10 cellular contexts compared by ENCODE assay signal in the genomic region with DNA sequence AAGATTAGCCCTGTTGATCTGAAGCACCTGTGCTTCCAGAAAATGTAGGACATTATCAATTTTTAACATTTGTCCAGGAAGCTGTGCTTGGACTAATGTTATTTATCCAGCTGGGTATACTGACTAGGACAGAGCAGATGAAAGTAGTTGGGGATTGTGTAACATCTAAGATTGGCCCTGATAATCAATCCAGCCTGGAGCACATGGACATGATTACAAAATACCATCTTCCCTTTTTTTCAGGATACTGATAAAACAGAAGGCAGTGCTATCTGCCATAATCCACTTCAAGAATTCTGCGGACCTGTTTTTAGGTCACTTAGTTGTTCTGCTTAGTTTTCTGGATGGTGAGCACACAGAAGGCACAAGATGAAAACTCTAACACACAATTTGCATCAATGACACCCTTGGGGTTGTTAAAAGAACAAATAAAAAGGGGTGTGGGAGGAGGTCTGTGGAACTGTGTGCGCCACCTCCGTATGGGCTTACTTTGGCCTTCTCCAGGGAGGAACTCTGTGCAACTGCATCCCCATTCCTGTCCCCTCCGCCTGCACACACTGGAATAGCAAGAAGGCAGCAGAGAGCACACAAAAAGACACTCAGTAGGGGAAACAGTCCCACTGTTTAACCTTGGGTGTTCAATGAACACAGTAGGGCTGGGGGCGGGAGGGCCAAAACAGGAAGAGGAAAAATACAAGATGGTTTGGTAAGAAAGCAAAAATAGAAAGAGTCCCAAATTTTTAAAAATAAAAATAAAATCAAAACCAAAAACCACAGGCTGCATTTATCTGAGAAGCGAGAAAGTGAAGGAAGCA. TPM values are rescaled to one million over a fixed set of nuclear protein-coding genes. Genes with fewer than 3 reads are reported as not detected.
DNase-seq lines count a peak whose midpoint lies in the region; ATAC-seq, FAIRE-seq and TF ChIP-seq lines count a peak whose summit lies in the region.
"Had no signal": no experiment of that assay in that cellular context is flagged by ENCODE, and none has a peak within 500 bp of the region (broad histone marks: within the 10 kb centered on the region; RNA-seq: fewer than 3 reads in every experiment).

No MANE protein-coding gene starts in this region.

- no peak overlapping the region for H2BK5ac ChIP-seq in H1 (ENCODE audit: low read depth, low read length)

- no peak for FAIRE-seq in H1 (lab: Jason Lieb, UNC)

- no peak overlapping the region; a peak in 1 of 4 replicates for H3K4me2 ChIP-seq in H1 (ENCODE audit: insufficient read depth in 1 of 2, low read depth in 2 of 2, low read length in 2 of 2)

- no peak overlapping the region for H4K91ac ChIP-seq in H1 (replicated peaks; ENCODE audit: insufficient read length, low read length)

- H3K23me2 ChIP-seq in H1 (ENCODE audit: low read depth, low read length): no peaks in the 10 kb centered on the region

- CTCF ChIA-PET in AG04450 (lab: Charles Lee) (interaction anchor here (1.6 kb wide), 1 partner anchor 364 kb away, joined by 4 read pairs; no protein-coding TSS in a partner anchor), H1 (lab: Charles Lee; ENCODE audit: partially characterized antibody) (no interaction called here)

- no peak overlapping the region for H2BK20ac ChIP-seq in H1 (ENCODE audit: low read length)

- no peak overlapping the region for H4K5ac ChIP-seq in H1 (ENCODE audit: insufficient read length, low read depth, low read length)

- no peak for TF ChIP-seq RAD21 in H1 (IDR thresholded peaks at IDR 0.05 in 1 of 2, conservative IDR thresholded peaks at IDR 0.05 in 1 of 2; ENCODE audit: low read depth in 2 of 2, low read length in 2 of 2)

- no peaks in the 10 kb centered on the region for H4K20me1 ChIP-seq in H1 (replicated peaks in 1 of 2; ENCODE audit: control insufficient read depth in 1 of 2, insufficient read depth in 2 of 2, low read length in 2 of 2)

- WGBS in H1 (ENCODE audit: extremely low coverage in 1 of 2, insufficient coverage in 1 of 2, insufficient read length in 1 of 2, insufficient replicate concordance in 2 of 2, low coverage in 1 of 2, low lambda C conversion rate in 2 of 2, missing lambda C conversion rate in 1 of 2), 2 experiments: 78% methylated on average over 6 of the region's 6 CpGs; no CpG with 5 or more reads in 1 of the 2 experiments

- H3K9ac ChIP-seq in H1 (replicated peaks in 1 of 4; ENCODE audit: extremely low read depth in 1 of 4, low read depth in 3 of 4, low read length in 3 of 4) (no peak overlapping the region), muscle layer of colon (ENCODE audit: low read length) (no peak overlapping the region)

- TF ChIP-seq POLR2A in H1 (IDR thresholded peaks at IDR 0.05; ENCODE audit: control extremely low read depth in 1 of 2, low read depth in 2 of 2, low read length in 2 of 2): no peak

- ATAC-seq in GM21576 (IDR thresholded peaks at IDR 0.05; ENCODE audit: unreplicated experiment) (no peak), HG02571 (IDR thresholded peaks at IDR 0.05; ENCODE audit: unreplicated experiment) (no peak)

- no peaks in the 10 kb centered on the region for H3K79me1 ChIP-seq in H1 (ENCODE audit: low read depth, low read length)

- H2BK15ac ChIP-seq in H1 (ENCODE audit: low read length): no peak overlapping the region

- no peak overlapping the region for H3K14ac ChIP-seq in H1 (ENCODE audit: insufficient read length)

- no peak overlapping the region for H3K4ac ChIP-seq in H1 (replicated peaks; ENCODE audit: insufficient read length, low read depth, low read length)

- TF ChIP-seq CTCF in AG04450 (IDR thresholded peaks at IDR 0.05; ENCODE audit: low read depth, low read length) (no peak), H1 (IDR thresholded peaks at IDR 0.05; ENCODE audit: control extremely low read depth in 1 of 3, insufficient read depth in 1 of 3, low read depth in 1 of 3, low read length in 3 of 3) (no peak)

- H3K27me3 ChIP-seq in AG04450 (ENCODE audit: control insufficient read depth, insufficient read depth, low read length): no peaks in the 10 kb centered on the region
- no peaks in the 10 kb centered on the region for H3K27me3 ChIP-seq in H1 (replicated peaks in 1 of 4; ENCODE audit: control insufficient read depth in 3 of 4, extremely low read depth in 1 of 4, insufficient read depth in 3 of 4, low read length in 3 of 4)
- no peaks in the 10 kb centered on the region for H3K27me3 ChIP-seq in muscle layer of colon (ENCODE audit: control insufficient read depth in 1 of 2, insufficient read depth in 2 of 2, low read length in 2 of 2)

- H3K27ac ChIP-seq in AG04450 (ENCODE audit: low read depth, low read length) (peak overlapping the region; percentile 94), H1 (ENCODE audit: low read depth, low read length) (no peak overlapping the region), muscle layer of colon (ENCODE audit: low read depth, low read length) (peak overlapping the region; percentile 88)

- no peak overlapping the region for H2BK12ac ChIP-seq in H1 (ENCODE audit: low read depth, low read length)

- TF ChIP-seq EP300 in H1 (IDR thresholded peaks at IDR 0.05; ENCODE audit: borderline replicate concordance in 1 of 2, low read depth in 2 of 2, low read length in 2 of 2): no peak

- no peak overlapping the region for H4K8ac ChIP-seq in H1 (ENCODE audit: extremely low read depth, insufficient read depth, low read length)

- H2BK120ac ChIP-seq in H1 (replicated peaks; ENCODE audit: low read depth, low read length): no peak overlapping the region

- no peak overlapping the region for H2AK5ac ChIP-seq in H1 (ENCODE audit: low read depth, low read length)

- no peak overlapping the region for H3K23ac ChIP-seq in H1 (ENCODE audit: insufficient read length)

- peak overlapping the region; percentile 74; the same call in 1 of the 2 replicates for H2AFZ ChIP-seq in H1 (ENCODE audit: low read length)

- H3K18ac ChIP-seq in H1 (ENCODE audit: extremely low read depth, low read length): peak overlapping the region; percentile 17; the same call in 1 of the 2 replicates

- POLR2A ChIA-PET in AG04450 (lab: Yijun Ruan, JAX) (interaction anchor here (3.1 kb wide), 1 partner anchor 30 kb away, joined by 16 read pairs; the partner anchor contains the start of gene DUSP6), H1 (lab: Charles Lee; ENCODE audit: partially characterized antibody) (interaction anchor here (0.8 to 5.2 kb wide), 3 partner anchors 10 to 31 kb away, joined by 3 to 29 read pairs (median 6); partner anchors contain the start of gene DUSP6)

- H3K56ac ChIP-seq in H1 (replicated peaks; ENCODE audit: insufficient read length, low read depth, low read length): no peak overlapping the region

- H3K4me1 ChIP-seq in H1 (replicated peaks in 1 of 4; ENCODE audit: control insufficient read depth in 3 of 4, insufficient read depth in 4 of 4, low read length in 3 of 4) (peaks cover 2 to 18% (median 10%) of the 10 kb centered on the region in 4 experiments; a peak in 6 of 7 replicates), muscle layer of colon (ENCODE audit: insufficient read depth, low read length) (peaks cover 23% of the 10 kb centered on the region)

- H3K9me3 ChIP-seq in AG04450 (ENCODE audit: control insufficient read depth, insufficient read depth, low read length): no peaks in the 10 kb centered on the region
- no peaks in the 10 kb centered on the region for H3K9me3 ChIP-seq in H1 (ENCODE audit: insufficient read depth in 2 of 2, low read depth in 1 of 2, low read length in 1 of 2)
- no peaks in the 10 kb centered on the region for H3K9me3 ChIP-seq in muscle layer of colon (ENCODE audit: low read length)

- no peaks in the 10 kb centered on the region for H3K36me3 ChIP-seq in H1 (ENCODE audit: control insufficient read depth in 2 of 4, insufficient read depth in 4 of 4, low read length in 3 of 4)
- no peaks in the 10 kb centered on the region for H3K36me3 ChIP-seq in muscle layer of colon (ENCODE audit: insufficient read depth, low read length)

- H3K4me3 ChIP-seq in AG04450 (ENCODE audit: low read depth, low read length): no peak overlapping the region
- H3K4me3 ChIP-seq in H1 (ENCODE audit: extremely low read depth in 1 of 4, insufficient read depth in 2 of 4, low read depth in 3 of 4, low read length in 4 of 4): no peak overlapping the region
- H3K4me3 ChIP-seq in muscle layer of colon (ENCODE audit: low read depth in 1 of 2, low read length in 2 of 2): peak overlapping the region in 1 of 2 donors; percentile 7

- H3K79me2 ChIP-seq in H1 (ENCODE audit: control insufficient read depth in 1 of 2, insufficient read depth in 2 of 2, low read length in 2 of 2): no peaks in the 10 kb centered on the region

- DNase-seq in AG04450 (ENCODE audit: low read depth, low spot score) (no peak), MV-4-11 (lab: John Stamatoyannopoulos, UW) (peak; percentile 61), H1 (ENCODE audit: low read depth in 1 of 2, low spot score in 2 of 2) (no peak), NCI-H2196 (lab: John Stamatoyannopoulos, UW; ENCODE audit: unreplicated experiment) (no peak), NCI-H510A (lab: John Stamatoyannopoulos, UW) (no peak)
- DNase-seq: NCI-H1930; stimulated activated CD4-positive, alpha-beta T cell treated with anti-CD3 and anti-CD28 coated beads, Interleukin-2, amount 100 ng/mL, for 24 hours had no signal

TF ChIP-seq in H1, 55 proteins besides CTCF, POLR2A, EP300 and RAD21 (continues in another document):
- TF ChIP-seq TAF7 (optimal IDR thresholded peaks at IDR 0.05; ENCODE audit: borderline replicate concordance, low read depth, low read length) (no peak), CTBP2 (IDR thresholded peaks at IDR 0.05; ENCODE audit: borderline replicate concordance, insufficient read depth, insufficient read length, low read length) (no peak), JUN (IDR thresholded peaks at IDR 0.05; ENCODE audit: low read depth, low read length) (no peak), TEAD4 (IDR thresholded peaks at IDR 0.05; ENCODE audit: low read depth, low read length) (no peak), MAFK (IDR thresholded peaks at IDR 0.05; ENCODE audit: low read depth, low read length) (no peak), RXRA (IDR thresholded peaks at IDR 0.05; ENCODE audit: insufficient read depth, low read depth, low read length) (no peak), CBX5 (IDR thresholded peaks at IDR 0.05; ENCODE audit: low read depth, low read length) (no peak), TCF12 (IDR thresholded peaks at IDR 0.05; ENCODE audit: low read depth, low read length) (no peak), SP4 (IDR thresholded peaks at IDR 0.05; ENCODE audit: low read length) (no peak)

RNA-seq across cellular contexts. Expression of gene DUSP6, which starts 31.1 kb away (rescaled TPM):
- polyA plus RNA-seq in AG04450 (2011; rRNA removed): 27.9 and 32.0 TPM in 2 replicates
- 59.0 and 104 TPM in 2 replicates for polyA minus RNA-seq in AG04450 (2011; rRNA and poly(A)+ RNA removed)
- total RNA-seq in H1 (2021; fragmentation: NEBNext Ultra II Directional; extraction: Animal tissue kit (Norgen Biotek cat#: 25700)): 152 and 179 TPM in 2 replicates
- polyA plus RNA-seq in H1 (2011; rRNA removed): 99.3 and 101 TPM in 2 replicates
- 57.6 TPM for polyA plus RNA-seq in H1 (2011; cell fraction: cytosol; rRNA removed)
- 123 TPM for polyA plus RNA-seq in H1 (2011; cell fraction: nucleus; rRNA removed)
- 77.6 to 104 TPM (median 87.6 TPM) in 4 replicates for polyA plus RNA-seq in H1 (2012, experiment 1 of 2)
- polyA plus RNA-seq in H1 (2012, experiment 2 of 2): 27.9 TPM
- 87.7 TPM for polyA plus RNA-seq in H1 (2013, experiment 1 of 2)
- polyA plus RNA-seq in H1 (2013, experiment 2 of 2): 97.5 TPM
- 148 and 173 TPM in 2 replicates for polyA minus RNA-seq in H1 (2011; rRNA and poly(A)+ RNA removed)
- 65.2 TPM for polyA minus RNA-seq in H1 (2011; cell fraction: cytosol; rRNA and poly(A)+ RNA removed)
- polyA minus RNA-seq in H1 (2011; cell fraction: nucleus; rRNA and poly(A)+ RNA removed): 159 TPM
